ENCODE assay signal across 1 cellular context in genomic region chr17:82304826-82305726, GRCh38.
A peak's percentile ranks its signal among the peaks of the same experiment; 100 is the strongest.
TF ChIP-seq lines count a peak whose summit lies in the region.

No MANE protein-coding gene starts in this region.

TF ChIP-seq in HepG2, 621 proteins besides CTCF, POLR2A, EP300 and RAD21 (continued from another document and continues in another):
- TF ChIP-seq, protein P1, sequence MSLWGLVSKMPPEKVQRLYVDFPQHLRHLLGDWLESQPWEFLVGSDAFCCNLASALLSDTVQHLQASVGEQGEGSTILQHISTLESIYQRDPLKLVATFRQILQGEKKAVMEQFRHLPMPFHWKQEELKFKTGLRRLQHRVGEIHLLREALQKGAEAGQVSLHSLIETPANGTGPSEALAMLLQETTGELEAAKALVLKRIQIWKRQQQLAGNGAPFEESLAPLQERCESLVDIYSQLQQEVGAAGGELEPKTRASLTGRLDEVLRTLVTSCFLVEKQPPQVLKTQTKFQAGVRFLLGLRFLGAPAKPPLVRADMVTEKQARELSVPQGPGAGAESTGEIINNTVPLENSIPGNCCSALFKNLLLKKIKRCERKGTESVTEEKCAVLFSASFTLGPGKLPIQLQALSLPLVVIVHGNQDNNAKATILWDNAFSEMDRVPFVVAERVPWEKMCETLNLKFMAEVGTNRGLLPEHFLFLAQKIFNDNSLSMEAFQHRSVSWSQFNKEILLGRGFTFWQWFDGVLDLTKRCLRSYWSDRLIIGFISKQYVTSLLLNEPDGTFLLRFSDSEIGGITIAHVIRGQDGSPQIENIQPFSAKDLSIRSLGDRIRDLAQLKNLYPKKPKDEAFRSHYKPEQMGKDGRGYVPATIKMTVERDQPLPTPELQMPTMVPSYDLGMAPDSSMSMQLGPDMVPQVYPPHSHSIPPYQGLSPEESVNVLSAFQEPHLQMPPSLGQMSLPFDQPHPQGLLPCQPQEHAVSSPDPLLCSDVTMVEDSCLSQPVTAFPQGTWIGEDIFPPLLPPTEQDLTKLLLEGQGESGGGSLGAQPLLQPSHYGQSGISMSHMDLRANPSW (CRISPR knock-in tag; IDR thresholded peaks at IDR 0.05; ENCODE audit: borderline replicate concordance) = no peak
- TF ChIP-seq SETDB1 (CRISPR knock-in tag; IDR thresholded peaks at IDR 0.05; ENCODE audit: borderline replicate concordance) = no peak
- 0 out of 2 replicates have a peak, but pooled peaks have one; percentile 23 for TF ChIP-seq ZNF143 (CRISPR knock-in tag; IDR thresholded peaks at IDR 0.05)
- TF ChIP-seq ZNF605 (CRISPR knock-in tag; IDR thresholded peaks at IDR 0.05) = no peak
- no peak for TF ChIP-seq JARID2 (CRISPR knock-in tag; IDR thresholded peaks at IDR 0.05; ENCODE audit: insufficient replicate concordance)
- TF ChIP-seq STAT5B (CRISPR knock-in tag; IDR thresholded peaks at IDR 0.05) = no peak
- TF ChIP-seq PTBP1 (IDR thresholded peaks at IDR 0.05; ENCODE audit: low read depth, low read length, poor library complexity, severe bottlenecking) = no peak
- TF ChIP-seq SRF (IDR thresholded peaks at IDR 0.05; ENCODE audit: low read depth, low read length) = no peak
- no peak for TF ChIP-seq SALL2 (CRISPR knock-in tag; IDR thresholded peaks at IDR 0.05)
- TF ChIP-seq MXD4 (CRISPR knock-in tag; IDR thresholded peaks at IDR 0.05) = no peak
- TF ChIP-seq ZBTB42 (CRISPR knock-in tag; IDR thresholded peaks at IDR 0.05) = 0 out of 2 replicates have a peak, but pooled peaks have one; percentile 76
- TF ChIP-seq, protein P2, sequence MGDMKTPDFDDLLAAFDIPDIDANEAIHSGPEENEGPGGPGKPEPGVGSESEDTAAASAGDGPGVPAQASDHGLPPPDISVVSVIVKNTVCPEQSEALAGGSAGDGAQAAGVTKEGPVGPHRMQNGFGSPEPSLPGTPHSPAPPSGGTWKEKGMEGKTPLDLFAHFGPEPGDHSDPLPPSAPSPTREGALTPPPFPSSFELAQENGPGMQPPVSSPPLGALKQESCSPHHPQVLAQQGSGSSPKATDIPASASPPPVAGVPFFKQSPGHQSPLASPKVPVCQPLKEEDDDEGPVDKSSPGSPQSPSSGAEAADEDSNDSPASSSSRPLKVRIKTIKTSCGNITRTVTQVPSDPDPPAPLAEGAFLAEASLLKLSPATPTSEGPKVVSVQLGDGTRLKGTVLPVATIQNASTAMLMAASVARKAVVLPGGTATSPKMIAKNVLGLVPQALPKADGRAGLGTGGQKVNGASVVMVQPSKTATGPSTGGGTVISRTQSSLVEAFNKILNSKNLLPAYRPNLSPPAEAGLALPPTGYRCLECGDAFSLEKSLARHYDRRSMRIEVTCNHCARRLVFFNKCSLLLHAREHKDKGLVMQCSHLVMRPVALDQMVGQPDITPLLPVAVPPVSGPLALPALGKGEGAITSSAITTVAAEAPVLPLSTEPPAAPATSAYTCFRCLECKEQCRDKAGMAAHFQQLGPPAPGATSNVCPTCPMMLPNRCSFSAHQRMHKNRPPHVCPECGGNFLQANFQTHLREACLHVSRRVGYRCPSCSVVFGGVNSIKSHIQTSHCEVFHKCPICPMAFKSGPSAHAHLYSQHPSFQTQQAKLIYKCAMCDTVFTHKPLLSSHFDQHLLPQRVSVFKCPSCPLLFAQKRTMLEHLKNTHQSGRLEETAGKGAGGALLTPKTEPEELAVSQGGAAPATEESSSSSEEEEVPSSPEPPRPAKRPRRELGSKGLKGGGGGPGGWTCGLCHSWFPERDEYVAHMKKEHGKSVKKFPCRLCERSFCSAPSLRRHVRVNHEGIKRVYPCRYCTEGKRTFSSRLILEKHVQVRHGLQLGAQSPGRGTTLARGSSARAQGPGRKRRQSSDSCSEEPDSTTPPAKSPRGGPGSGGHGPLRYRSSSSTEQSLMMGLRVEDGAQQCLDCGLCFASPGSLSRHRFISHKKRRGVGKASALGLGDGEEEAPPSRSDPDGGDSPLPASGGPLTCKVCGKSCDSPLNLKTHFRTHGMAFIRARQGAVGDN (CRISPR knock-in tag; IDR thresholded peaks at IDR 0.05) = peak; percentile 95
- TF ChIP-seq SP2 (CRISPR knock-in tag; IDR thresholded peaks at IDR 0.05) = no peak
- TF ChIP-seq, protein P3, sequence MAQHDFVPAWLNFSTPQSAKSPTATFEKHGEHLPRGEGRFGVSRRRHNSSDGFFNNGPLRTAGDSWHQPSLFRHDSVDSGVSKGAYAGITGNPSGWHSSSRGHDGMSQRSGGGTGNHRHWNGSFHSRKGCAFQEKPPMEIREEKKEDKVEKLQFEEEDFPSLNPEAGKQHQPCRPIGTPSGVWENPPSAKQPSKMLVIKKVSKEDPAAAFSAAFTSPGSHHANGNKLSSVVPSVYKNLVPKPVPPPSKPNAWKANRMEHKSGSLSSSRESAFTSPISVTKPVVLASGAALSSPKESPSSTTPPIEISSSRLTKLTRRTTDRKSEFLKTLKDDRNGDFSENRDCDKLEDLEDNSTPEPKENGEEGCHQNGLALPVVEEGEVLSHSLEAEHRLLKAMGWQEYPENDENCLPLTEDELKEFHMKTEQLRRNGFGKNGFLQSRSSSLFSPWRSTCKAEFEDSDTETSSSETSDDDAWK (CRISPR knock-in tag; IDR thresholded peaks at IDR 0.05) = no peak
- peak; percentile 40; the same call in 1 of the 2 replicates for TF ChIP-seq PHF8 (CRISPR knock-in tag; IDR thresholded peaks at IDR 0.05)
- TF ChIP-seq SP4 (CRISPR knock-in tag; IDR thresholded peaks at IDR 0.05) = no peak
- TF ChIP-seq ZNF160 (CRISPR knock-in tag; IDR thresholded peaks at IDR 0.05) = no peak
- TF ChIP-seq JUNB (CRISPR knock-in tag; IDR thresholded peaks at IDR 0.05; ENCODE audit: borderline replicate concordance) = no peak
- TF ChIP-seq ZNF674 (CRISPR knock-in tag; IDR thresholded peaks at IDR 0.05; ENCODE audit: low read depth) = no peak
- no peak for TF ChIP-seq AGO1 (IDR thresholded peaks at IDR 0.05; ENCODE audit: low read depth, low read length, poor library complexity, severe bottlenecking)
- peak; percentile 67 for TF ChIP-seq MYC (CRISPR knock-in tag; IDR thresholded peaks at IDR 0.05; ENCODE audit: borderline replicate concordance)
- TF ChIP-seq STAG1 (CRISPR knock-in tag; IDR thresholded peaks at IDR 0.05) = peak; percentile 33
- TF ChIP-seq CREM (IDR thresholded peaks at IDR 0.05) = no peak
- no peak for TF ChIP-seq CREM (CRISPR knock-in tag; IDR thresholded peaks at IDR 0.05)
- TF ChIP-seq PAF1 (CRISPR knock-in tag; IDR thresholded peaks at IDR 0.05) = no peak
- TF ChIP-seq ZNF292 (CRISPR knock-in tag; IDR thresholded peaks at IDR 0.05; ENCODE audit: borderline replicate concordance, low read depth) = peak; percentile 54; the same call in 1 of the 2 replicates
- no peak for TF ChIP-seq ZNF577 (CRISPR knock-in tag; IDR thresholded peaks at IDR 0.05; ENCODE audit: borderline replicate concordance, low read depth)
- no peak for TF ChIP-seq TFAP4 (IDR thresholded peaks at IDR 0.05; ENCODE audit: borderline replicate concordance, low read depth)
- TF ChIP-seq JUND (CRISPR knock-in tag; IDR thresholded peaks at IDR 0.05) = no peak
- TF ChIP-seq ZNF33B (CRISPR knock-in tag; IDR thresholded peaks at IDR 0.05) = no peak
- no peak for TF ChIP-seq ZNF281 (CRISPR knock-in tag; IDR thresholded peaks at IDR 0.05; ENCODE audit: borderline replicate concordance)
- TF ChIP-seq CENPT (CRISPR knock-in tag; IDR thresholded peaks at IDR 0.05; ENCODE audit: low read depth) = no peak
- TF ChIP-seq HOMEZ (CRISPR knock-in tag; IDR thresholded peaks at IDR 0.05; ENCODE audit: low read depth) = no peak
- TF ChIP-seq ZNF510 (CRISPR knock-in tag; IDR thresholded peaks at IDR 0.05; ENCODE audit: low read depth) = no peak
- no peak for TF ChIP-seq ZNF235 (CRISPR knock-in tag; IDR thresholded peaks at IDR 0.05; ENCODE audit: borderline replicate concordance)
- no peak for TF ChIP-seq ZNF550 (CRISPR knock-in tag; IDR thresholded peaks at IDR 0.05; ENCODE audit: borderline replicate concordance)
- 0 out of 2 replicates have a peak, but pooled peaks have one; percentile 42 for TF ChIP-seq KAT7 (CRISPR knock-in tag; IDR thresholded peaks at IDR 0.05; ENCODE audit: borderline replicate concordance)
- TF ChIP-seq ATF4 (CRISPR knock-in tag; IDR thresholded peaks at IDR 0.05) = no peak
- no peak for TF ChIP-seq SPEN (CRISPR knock-in tag; IDR thresholded peaks at IDR 0.05; ENCODE audit: low read depth)
- TF ChIP-seq SCMH1 (CRISPR knock-in tag; IDR thresholded peaks at IDR 0.05; ENCODE audit: borderline replicate concordance) = no peak
- TF ChIP-seq, protein P4, sequence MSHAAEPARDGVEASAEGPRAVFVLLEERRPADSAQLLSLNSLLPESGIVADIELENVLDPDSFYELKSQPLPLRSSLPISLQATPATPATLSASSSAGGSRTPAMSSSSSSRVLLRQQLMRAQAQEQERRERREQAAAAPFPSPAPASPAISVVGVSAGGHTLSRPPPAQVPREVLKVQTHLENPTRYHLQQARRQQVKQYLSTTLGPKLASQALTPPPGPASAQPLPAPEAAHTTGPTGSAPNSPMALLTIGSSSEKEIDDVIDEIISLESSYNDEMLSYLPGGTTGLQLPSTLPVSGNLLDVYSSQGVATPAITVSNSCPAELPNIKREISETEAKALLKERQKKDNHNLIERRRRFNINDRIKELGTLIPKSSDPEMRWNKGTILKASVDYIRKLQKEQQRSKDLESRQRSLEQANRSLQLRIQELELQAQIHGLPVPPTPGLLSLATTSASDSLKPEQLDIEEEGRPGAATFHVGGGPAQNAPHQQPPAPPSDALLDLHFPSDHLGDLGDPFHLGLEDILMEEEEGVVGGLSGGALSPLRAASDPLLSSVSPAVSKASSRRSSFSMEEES (CRISPR knock-in tag; IDR thresholded peaks at IDR 0.05) = no peak
- TF ChIP-seq ZNF713 (CRISPR knock-in tag; IDR thresholded peaks at IDR 0.05) = no peak
- no peak for TF ChIP-seq NAIF1 (CRISPR knock-in tag; IDR thresholded peaks at IDR 0.05; ENCODE audit: borderline replicate concordance)
- no peak for TF ChIP-seq ZNF10 (CRISPR knock-in tag; IDR thresholded peaks at IDR 0.05; ENCODE audit: borderline replicate concordance, low read depth)
- peak; percentile 48; the same call in 1 of the 2 replicates for TF ChIP-seq ZBTB38 (CRISPR knock-in tag; IDR thresholded peaks at IDR 0.05)
- TF ChIP-seq, protein P5, sequence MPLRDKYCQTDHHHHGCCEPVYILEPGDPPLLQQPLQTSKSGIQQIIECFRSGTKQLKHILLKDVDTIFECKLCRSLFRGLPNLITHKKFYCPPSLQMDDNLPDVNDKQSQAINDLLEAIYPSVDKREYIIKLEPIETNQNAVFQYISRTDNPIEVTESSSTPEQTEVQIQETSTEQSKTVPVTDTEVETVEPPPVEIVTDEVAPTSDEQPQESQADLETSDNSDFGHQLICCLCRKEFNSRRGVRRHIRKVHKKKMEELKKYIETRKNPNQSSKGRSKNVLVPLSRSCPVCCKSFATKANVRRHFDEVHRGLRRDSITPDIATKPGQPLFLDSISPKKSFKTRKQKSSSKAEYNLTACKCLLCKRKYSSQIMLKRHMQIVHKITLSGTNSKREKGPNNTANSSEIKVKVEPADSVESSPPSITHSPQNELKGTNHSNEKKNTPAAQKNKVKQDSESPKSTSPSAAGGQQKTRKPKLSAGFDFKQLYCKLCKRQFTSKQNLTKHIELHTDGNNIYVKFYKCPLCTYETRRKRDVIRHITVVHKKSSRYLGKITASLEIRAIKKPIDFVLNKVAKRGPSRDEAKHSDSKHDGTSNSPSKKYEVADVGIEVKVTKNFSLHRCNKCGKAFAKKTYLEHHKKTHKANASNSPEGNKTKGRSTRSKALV (CRISPR knock-in tag; IDR thresholded peaks at IDR 0.05) = peak; percentile 92
- TF ChIP-seq, protein P6, sequence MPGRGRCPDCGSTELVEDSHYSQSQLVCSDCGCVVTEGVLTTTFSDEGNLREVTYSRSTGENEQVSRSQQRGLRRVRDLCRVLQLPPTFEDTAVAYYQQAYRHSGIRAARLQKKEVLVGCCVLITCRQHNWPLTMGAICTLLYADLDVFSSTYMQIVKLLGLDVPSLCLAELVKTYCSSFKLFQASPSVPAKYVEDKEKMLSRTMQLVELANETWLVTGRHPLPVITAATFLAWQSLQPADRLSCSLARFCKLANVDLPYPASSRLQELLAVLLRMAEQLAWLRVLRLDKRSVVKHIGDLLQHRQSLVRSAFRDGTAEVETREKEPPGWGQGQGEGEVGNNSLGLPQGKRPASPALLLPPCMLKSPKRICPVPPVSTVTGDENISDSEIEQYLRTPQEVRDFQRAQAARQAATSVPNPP (CRISPR knock-in tag; IDR thresholded peaks at IDR 0.05) = no peak
- no peak for TF ChIP-seq ZNF251 (CRISPR knock-in tag; IDR thresholded peaks at IDR 0.05)
